In the genomic region with DNA sequence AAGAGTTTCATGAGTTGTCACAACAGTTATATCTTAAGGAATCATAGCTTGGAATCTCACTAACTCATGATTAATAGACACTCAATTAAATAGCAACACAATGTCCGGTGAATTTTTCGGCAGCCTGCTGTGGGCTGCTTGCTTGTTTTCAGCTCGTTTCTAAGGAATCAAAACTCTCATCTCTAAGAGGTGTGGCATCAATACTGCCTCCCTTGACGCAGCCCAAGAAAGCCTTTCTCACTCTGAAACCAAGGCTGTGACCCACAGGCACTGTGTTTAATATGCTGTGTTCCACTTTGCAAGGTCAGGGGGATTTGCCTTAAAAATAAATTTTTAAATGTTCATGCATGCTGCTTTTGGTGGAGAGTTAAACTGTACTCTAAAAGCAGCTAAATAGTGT, we compare ENCODE assay signal across 9 cellular contexts. TPM values are rescaled to one million over a fixed set of nuclear protein-coding genes. Genes with fewer than 3 reads are reported as not detected.
"Had no signal": no experiment of that assay in that cellular context is flagged by ENCODE, and none has a peak within 500 bp of the region (broad histone marks: within the 10 kb centered on the region; RNA-seq: fewer than 3 reads in every experiment).

No MANE protein-coding gene starts in this region.

- H3K4me3 Mint-ChIP-seq: GM23338, H9, IgD-negative memory B cell had no signal

- H3K27ac ChIP-seq: HL-60, KMS-11 had no signal

- DNase-seq: H9, HCEC 1CT, Karpas-422, KBM-7 had no signal

- H3K4me3 ChIP-seq: GM23338 had no signal

- H3K4me1 Mint-ChIP-seq: IgD-negative memory B cell had no signal

- ATAC-seq: GM23338, HepG2 had no signal

- H3K27ac Mint-ChIP-seq: GM23338, H9, IgD-negative memory B cell had no signal

RNA-seq across cellular contexts. Expression of a gene that starts 5.4 kb away (rescaled TPM):
- total RNA-seq: HepG2 had no signal
- polyA plus RNA-seq: HepG2, IgD-negative memory B cell had no signal
